23 cellular contexts compared by ENCODE assay signal in the genomic region with DNA sequence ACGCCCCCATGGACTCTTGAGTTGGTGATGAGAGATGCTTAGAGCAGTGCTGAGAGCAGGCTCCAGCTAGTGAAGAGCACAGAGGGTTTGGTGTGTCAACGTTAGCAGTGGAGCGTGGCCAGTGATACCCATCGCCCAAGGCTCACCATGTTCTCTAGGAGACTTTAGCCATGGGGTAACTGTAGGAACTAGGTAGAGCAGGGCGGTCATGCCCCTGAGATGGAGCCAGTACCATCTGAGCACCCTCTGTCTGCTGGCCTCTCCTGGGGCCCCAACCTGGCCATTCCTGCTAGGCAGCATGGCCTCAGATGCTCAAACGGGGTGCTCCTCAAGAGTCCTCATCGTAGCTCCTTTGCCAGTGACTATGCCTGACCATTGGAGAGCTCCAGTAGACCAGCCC.
"Had no signal": no experiment of that assay in that cellular context is flagged by ENCODE, and none has a peak within 500 bp of the region (broad histone marks: within the 10 kb centered on the region; RNA-seq: fewer than 3 reads in every experiment).

No MANE protein-coding gene starts in this region.

- H3K4me1 Mint-ChIP-seq: mesothelial cell of epicardium had no signal

- ATAC-seq: gastrocnemius medialis, left lung, left ventricle myocardium superior, mucosa of descending colon had no signal

- H3K4me3 Mint-ChIP-seq: dendritic cell treated with granulocyte-macrophage colony-stimulating factor and Interleukin-4, amounts not matched to agents 40 ng/mL and 50 ng/mL, for 4 days; mesothelial cell of epicardium had no signal

- DNase-seq: cerebellar nuclear complex; colonic mucosa; cortex of kidney; effector memory CD4-positive, alpha-beta T cell; esophagus squamous epithelium; foreskin fibroblast; foreskin melanocyte; gastrocnemius medialis; glutamatergic neuron; head of caudate nucleus; heart right ventricle; hippocampal formation; left cardiac atrium; left ventricle myocardium superior; lower lobe of right lung; mesenchymal stem cell; mucosa of descending colon had no signal

- FAIRE-seq: endothelial cell of umbilical vein, islet of Langerhans, keratinocyte had no signal

- H3K36me3 ChIP-seq: colonic mucosa, esophagus squamous epithelium, gastrocnemius medialis, heart right ventricle, left lung, lower lobe of right lung had no signal

- H3K9me3 ChIP-seq: colonic mucosa, gastrocnemius medialis had no signal

- H3K27ac ChIP-seq: colonic mucosa, esophagus squamous epithelium, gastrocnemius medialis, heart right ventricle, left lung, lower lobe of right lung had no signal

- H3K27me3 ChIP-seq: colonic mucosa, esophagus squamous epithelium, gastrocnemius medialis, heart right ventricle, left lung had no signal

- H3K27ac Mint-ChIP-seq: dendritic cell treated with granulocyte-macrophage colony-stimulating factor and Interleukin-4, amounts not matched to agents 40 ng/mL and 50 ng/mL, for 4 days; mesothelial cell of epicardium had no signal

- H3K27me3 Mint-ChIP-seq: dendritic cell treated with granulocyte-macrophage colony-stimulating factor and Interleukin-4, amounts not matched to agents 40 ng/mL and 50 ng/mL, for 4 days had no signal

- H3K4me1 ChIP-seq: colonic mucosa, esophagus squamous epithelium, gastrocnemius medialis, heart right ventricle, left lung, lower lobe of right lung had no signal

- H3K4me3 ChIP-seq: colonic mucosa, esophagus squamous epithelium, gastrocnemius medialis, heart right ventricle, left lung, lower lobe of right lung, mucosa of descending colon had no signal
